In the genomic region with DNA sequence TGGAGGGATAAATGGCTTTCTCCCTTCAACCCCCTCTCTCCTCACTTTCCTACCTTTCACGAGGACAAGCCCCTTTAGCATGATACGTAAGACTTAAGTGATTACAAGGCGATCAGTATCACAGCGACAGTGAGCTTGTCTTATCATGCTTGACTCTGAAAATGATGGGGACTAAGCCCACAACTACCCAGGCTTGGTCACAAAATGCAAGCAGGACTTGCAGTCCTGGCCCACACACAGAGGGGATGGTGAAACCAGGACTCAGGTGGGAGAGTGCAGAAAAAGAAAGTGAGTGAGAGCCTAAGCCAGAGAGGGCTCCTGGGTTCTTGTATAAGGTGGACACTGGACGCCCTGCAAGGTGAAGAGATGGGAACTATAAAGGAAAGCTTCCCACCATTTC, we compare ENCODE assay signal across 26 cellular contexts.
DNase-seq lines count a peak whose midpoint lies in the region; ATAC-seq, FAIRE-seq and TF ChIP-seq lines count a peak whose summit lies in the region.
"Had no signal": no experiment of that assay in that cellular context is flagged by ENCODE, and none has a peak within 500 bp of the region (broad histone marks: within the 10 kb centered on the region; RNA-seq: fewer than 3 reads in every experiment).

No MANE protein-coding gene starts in this region.

- no peak overlapping the region for H2AFZ ChIP-seq in GM23338

- H3F3A ChIP-seq in GM23338 (replicated peaks; ENCODE audit: low read depth), result 0 out of 2 replicates have a peak, but pooled peaks cover 3% of the 10 kb centered on the region

- H3K9me3 ChIP-seq in psoas muscle, result no peaks in the 10 kb centered on the region
- H3K9me3 ChIP-seq: A549; BE2C; BLaER1 treated with 17β-estradiol and CSF1 and Interleukin-3, amounts not matched to agents 10 nM and 100 nM had no signal

- TF ChIP-seq CTCF in type B pancreatic cell (conservative IDR thresholded peaks at IDR 0.05) (no peak), GM23338 (conservative IDR thresholded peaks at IDR 0.05; ENCODE audit: low read depth in 2 of 2) (no peak), psoas muscle (IDR thresholded peaks at IDR 0.05) (no peak)

- FAIRE-seq in HTR-8/SVneo (lab: Jason Lieb, UNC), result peak; percentile 16
- FAIRE-seq: A549, D721Med, GM12878, GM19239 had no signal

- H3K4me3 ChIP-seq in GM23338 (no peak overlapping the region), psoas muscle (no peak overlapping the region)
- H3K4me3 ChIP-seq: A549; BLaER1 treated with 17β-estradiol and CSF1 and Interleukin-3, amounts not matched to agents 10 nM and 100 nM; GM12878 had no signal

- no peaks in the 10 kb centered on the region for H3K79me2 ChIP-seq in GM23338 (replicated peaks; ENCODE audit: insufficient read depth)

- H3K36me3 ChIP-seq in GM23338 (ENCODE audit: insufficient read depth), result no peaks in the 10 kb centered on the region
- no peaks in the 10 kb centered on the region for H3K36me3 ChIP-seq in psoas muscle (ENCODE audit: insufficient read depth in 1 of 2, low read depth in 1 of 2)
- H3K36me3 ChIP-seq: BE2C; BLaER1 treated with 17β-estradiol and CSF1 and Interleukin-3, amounts not matched to agents 10 nM and 100 nM had no signal

- H3K36me3 Mint-ChIP-seq in type B pancreatic cell, result no peaks in the 10 kb centered on the region
- H3K36me3 Mint-ChIP-seq in GM23338 (ENCODE audit: low read depth), result peaks cover 4% of the 10 kb centered on the region; the same call in 1 of the 3 replicates
- H3K36me3 Mint-ChIP-seq: CD14-positive monocyte; CD8-positive, alpha-beta memory T cell had no signal

- no peak overlapping the region for H3K27ac ChIP-seq in GM23338 (ENCODE audit: low read depth)
- no peak overlapping the region for H3K27ac ChIP-seq in psoas muscle
- H3K27ac ChIP-seq: A549; BLaER1 treated with 17β-estradiol and CSF1 and Interleukin-3, amounts not matched to agents 10 nM and 100 nM had no signal

- peaks cover 11% of the 10 kb centered on the region for H3K4me1 Mint-ChIP-seq in type B pancreatic cell (ENCODE audit: unreplicated experiment)
- peaks cover 28% of the 10 kb centered on the region for H3K4me1 Mint-ChIP-seq in GM23338
- H3K4me1 Mint-ChIP-seq: CD14-positive monocyte; CD8-positive, alpha-beta memory T cell had no signal

- H4K20me1 ChIP-seq in GM23338 (replicated peaks; ENCODE audit: insufficient read depth), result no peaks in the 10 kb centered on the region
- H4K20me1 ChIP-seq: BLaER1 treated with 17β-estradiol and CSF1 and Interleukin-3, amounts not matched to agents 10 nM and 100 nM had no signal

- H3K27me3 ChIP-seq in GM23338 (ENCODE audit: insufficient read depth), result no peaks in the 10 kb centered on the region
- no peaks in the 10 kb centered on the region for H3K27me3 ChIP-seq in psoas muscle (ENCODE audit: insufficient read depth in 3 of 3, low read length in 2 of 3)
- H3K27me3 ChIP-seq: BE2C; BLaER1 treated with 17β-estradiol and CSF1 and Interleukin-3, amounts not matched to agents 10 nM and 100 nM had no signal

- no peak overlapping the region for H3K4me3 Mint-ChIP-seq in type B pancreatic cell
- H3K4me3 Mint-ChIP-seq in GM23338, result no peak overlapping the region
- H3K4me3 Mint-ChIP-seq: CD14-positive monocyte; CD4-positive, alpha-beta T cell; CD8-positive, alpha-beta memory T cell had no signal

- H3K4me1 ChIP-seq in GM23338 (ENCODE audit: insufficient read depth) (peaks cover 10% of the 10 kb centered on the region), psoas muscle (no peaks in the 10 kb centered on the region)
- H3K4me1 ChIP-seq: A549, BE2C had no signal

- H3K27me3 Mint-ChIP-seq in type B pancreatic cell, result peaks cover 4% of the 10 kb centered on the region
- H3K27me3 Mint-ChIP-seq in GM23338 (ENCODE audit: insufficient read depth, low read depth, poor library complexity), result peaks cover 13% of the 10 kb centered on the region

- H3K9me3 Mint-ChIP-seq in type B pancreatic cell (no peaks in the 10 kb centered on the region), GM23338 (no peaks in the 10 kb centered on the region; the same call in 1 of the 3 replicates)
- H3K9me3 Mint-ChIP-seq: CD4-positive, alpha-beta T cell; CD8-positive, alpha-beta memory T cell had no signal

- no peak for ATAC-seq in GM21423 (IDR thresholded peaks at IDR 0.05; ENCODE audit: unreplicated experiment)
- no peak for ATAC-seq in GM23338
- no peak for ATAC-seq in psoas muscle
- ATAC-seq: A549, GM12878 had no signal

- H3K27ac Mint-ChIP-seq in type B pancreatic cell (no peak overlapping the region), GM23338 (no peak overlapping the region)
- H3K27ac Mint-ChIP-seq: CD14-positive monocyte; CD4-positive, alpha-beta T cell had no signal

- 91 to 97% (median 91%) methylated on average over 5 of the region's 5 CpGs for WGBS in psoas muscle, 3 donors

- H3K9me2 ChIP-seq in GM23338 (ENCODE audit: insufficient read depth), result peaks cover 11% of the 10 kb centered on the region

- DNase-seq in HTR-8/SVneo (ENCODE audit: insufficient read length, low spot score), result no peak
- DNase-seq in ecto neural progenitor cell (ENCODE audit: low spot score), result peak; percentile 20
- peak; percentile 24 for DNase-seq in islet precursor cell
- peak; percentile 25 for DNase-seq in type B pancreatic cell (ENCODE audit: extremely low spot score, unreplicated experiment)
- no peak for DNase-seq in GM23338 (ENCODE audit: low spot score)
- no peak for DNase-seq in psoas muscle
- DNase-seq: 8988T; ACHN; AML-193; BE2C; CD4-positive, alpha-beta T cell; CD8-positive, alpha-beta memory T cell; DMS 273 treated with DMSO at 0.1 percent for 48 hours; DMS79; EL; GDM1; GOT3; H7; HCEC 1CT had no signal

- intact Hi-C loops in psoas muscle (cut with DNase I), result no loop called here

- no peak overlapping the region for H3K4me2 ChIP-seq in GM23338
- H3K4me2 ChIP-seq: A549 had no signal

TF ChIP-seq in GM23338, 12 proteins besides CTCF, POLR2A, EP300 and RAD21 (continues in another document):
- TF ChIP-seq EZH2phosphoT487 (IDR thresholded peaks at IDR 0.05; ENCODE audit: unreplicated experiment), result no peak
- no peak for TF ChIP-seq JUNB (IDR thresholded peaks at IDR 0.05; ENCODE audit: unreplicated experiment)
- no peak for TF ChIP-seq ZNF331 (CRISPR knock-in tag; IDR thresholded peaks at IDR 0.05; ENCODE audit: low read depth)
- TF ChIP-seq EZH2 (IDR thresholded peaks at IDR 0.05; ENCODE audit: low read depth, unreplicated experiment), result no peak
- no peak for TF ChIP-seq STAT1 (IDR thresholded peaks at IDR 0.05; ENCODE audit: unreplicated experiment)
- TF ChIP-seq, protein P1, sequence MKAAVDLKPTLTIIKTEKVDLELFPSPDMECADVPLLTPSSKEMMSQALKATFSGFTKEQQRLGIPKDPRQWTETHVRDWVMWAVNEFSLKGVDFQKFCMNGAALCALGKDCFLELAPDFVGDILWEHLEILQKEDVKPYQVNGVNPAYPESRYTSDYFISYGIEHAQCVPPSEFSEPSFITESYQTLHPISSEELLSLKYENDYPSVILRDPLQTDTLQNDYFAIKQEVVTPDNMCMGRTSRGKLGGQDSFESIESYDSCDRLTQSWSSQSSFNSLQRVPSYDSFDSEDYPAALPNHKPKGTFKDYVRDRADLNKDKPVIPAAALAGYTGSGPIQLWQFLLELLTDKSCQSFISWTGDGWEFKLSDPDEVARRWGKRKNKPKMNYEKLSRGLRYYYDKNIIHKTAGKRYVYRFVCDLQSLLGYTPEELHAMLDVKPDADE (IDR thresholded peaks at IDR 0.05), result no peak
- no peak for TF ChIP-seq NANOG (IDR thresholded peaks at IDR 0.05; ENCODE audit: borderline replicate concordance)

Comparison
In these comparisons a context has a peak if more than half of its experiments do, and no peak if none do; other contexts are left out.
1. DNase-seq: peak in ecto neural progenitor cell (single experiment), islet precursor cell (single experiment) and type B pancreatic cell (single experiment); none in HTR-8/SVneo (single experiment), GM23338 (single experiment) and psoas muscle (0 of 2).